In genomic region chr7:76400248-76400647, GRCh38 we compare ENCODE assay signal across 1 cellular context.
TF ChIP-seq lines count a peak whose summit lies in the region.

No MANE protein-coding gene starts in this region.

TF ChIP-seq in K562, 482 proteins besides CTCF, POLR2A, EP300 and RAD21:
- TF ChIP-seq HNRNPL (IDR thresholded peaks at IDR 0.05; ENCODE audit: low read depth, low read length) (peak; percentile 93), DEAF1 (CRISPR knock-in tag; IDR thresholded peaks at IDR 0.05) (no peak), RBFOX2 (IDR thresholded peaks at IDR 0.05; ENCODE audit: low read depth, low read length) (peak; percentile 47; the same call in 1 of the 2 replicates)
TF ChIP-seq in K562: peak in this region for 2.
